Comparison of ENCODE assay signal across 8 cellular contexts in the genomic region with DNA sequence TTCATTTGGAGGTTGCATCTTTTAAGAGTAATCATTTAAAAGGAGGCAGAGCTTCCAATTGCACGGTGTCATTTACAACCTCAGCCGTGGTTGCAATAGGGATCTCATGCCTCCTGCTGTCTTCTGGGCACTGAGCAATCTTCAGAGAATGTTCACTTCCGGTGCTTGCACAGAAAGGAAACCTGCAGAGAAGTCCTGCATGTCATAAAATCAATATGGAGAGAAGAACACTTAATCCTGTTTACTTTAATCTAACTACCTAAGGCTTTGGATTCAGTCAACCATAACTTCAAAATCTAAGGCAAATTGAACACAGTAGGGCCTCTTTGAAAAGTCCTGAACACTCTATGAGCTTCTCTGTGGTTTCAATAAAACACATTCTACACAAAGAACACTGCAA. TPM values are rescaled to one million over a fixed set of nuclear protein-coding genes. Genes with fewer than 3 reads are reported as not detected.
DNase-seq lines count a peak whose midpoint lies in the region; ATAC-seq and TF ChIP-seq lines count a peak whose summit lies in the region.

No MANE protein-coding gene starts in this region.

- ATAC-seq in GM19452 (IDR thresholded peaks at IDR 0.05; ENCODE audit: unreplicated experiment): peak; percentile 67
- no peak for ATAC-seq in GM18861 (IDR thresholded peaks at IDR 0.05; ENCODE audit: unreplicated experiment)

- no peaks in the 10 kb centered on the region for H3K36me3 ChIP-seq in transverse colon

- TF ChIP-seq CTCF in transverse colon (IDR thresholded peaks at IDR 0.05): peak; percentile 10 to 35 (median 18)

- no peak overlapping the region for H3K4me3 ChIP-seq in transverse colon

- H3K27ac ChIP-seq in transverse colon: peak overlapping the region in 2 of 4 donors; percentile 15 to 37

- in situ Hi-C loops in ACHN (cut with HindIII; ENCODE audit: low pct_ligation_motif_present, low pct_unique_long_range_greater_than_20kb, low sequenced_read_pairs): no loop called here
- in situ Hi-C loops in transverse colon (cut with MboI; ENCODE audit: low pct_ligation_motif_present in 1 of 4, low pct_unique_long_range_greater_than_20kb in 1 of 4, low sequenced_read_pairs in 3 of 4): no loop called here

- H3K4me1 ChIP-seq in transverse colon: peaks cover 3 to 14% (median 9%) of the 10 kb centered on the region in 4 donors

- intact Hi-C loops in transverse colon (cut with DNase I; ENCODE audit: low total_unique reads) (no loop called here), posterior cingulate gyrus (cut with DNase I) (no loop called here)

- no peaks in the 10 kb centered on the region for H3K9me3 ChIP-seq in transverse colon

- 0 to 13% methylated on average over 3 of the region's 3 CpGs for WGBS in transverse colon (ENCODE audit: low coverage in 1 of 2), 2 donors

- no peaks in the 10 kb centered on the region for H3K27me3 ChIP-seq in transverse colon

- no peak for TF ChIP-seq POLR2A in transverse colon (IDR thresholded peaks at IDR 0.05)

- TF ChIP-seq EP300 in transverse colon (IDR thresholded peaks at IDR 0.05; ENCODE audit: low read depth): no peak

- DNase-seq in ACHN: peak; percentile 30
- peak; percentile 5 for DNase-seq in NCI-H2196 treated with DMSO at 0.1 percent for 48 hours (lab: John Stamatoyannopoulos, UW; ENCODE audit: unreplicated experiment)
- peak; percentile 46 for DNase-seq in dedifferentiated amniotic fluid mesenchymal stem cell (ENCODE audit: extremely low spot score)
- DNase-seq in transverse colon: peak; percentile 32
- DNase-seq in posterior cingulate gyrus: no peak
- no peak for DNase-seq in NCI-H524 (lab: John Stamatoyannopoulos, UW)

RNA-seq across cellular contexts. Expression of a gene that starts 11.3 kb away (rescaled TPM):
- 1 to 10 TPM in 2 of 4 donors, not detected in 2; 1.7 to 2.3 TPM for total RNA-seq in transverse colon

Comparison
In these comparisons a context has a peak if more than half of its experiments do, and no peak if none do; other contexts are left out.
1. DNase-seq: peak in ACHN (single experiment), NCI-H2196 treated with DMSO at 0.1 percent for 48 hours (single experiment), dedifferentiated amniotic fluid mesenchymal stem cell (single experiment) and transverse colon (single experiment); none in posterior cingulate gyrus (0 of 10) and NCI-H524 (0 of 2).